In the genomic region with DNA sequence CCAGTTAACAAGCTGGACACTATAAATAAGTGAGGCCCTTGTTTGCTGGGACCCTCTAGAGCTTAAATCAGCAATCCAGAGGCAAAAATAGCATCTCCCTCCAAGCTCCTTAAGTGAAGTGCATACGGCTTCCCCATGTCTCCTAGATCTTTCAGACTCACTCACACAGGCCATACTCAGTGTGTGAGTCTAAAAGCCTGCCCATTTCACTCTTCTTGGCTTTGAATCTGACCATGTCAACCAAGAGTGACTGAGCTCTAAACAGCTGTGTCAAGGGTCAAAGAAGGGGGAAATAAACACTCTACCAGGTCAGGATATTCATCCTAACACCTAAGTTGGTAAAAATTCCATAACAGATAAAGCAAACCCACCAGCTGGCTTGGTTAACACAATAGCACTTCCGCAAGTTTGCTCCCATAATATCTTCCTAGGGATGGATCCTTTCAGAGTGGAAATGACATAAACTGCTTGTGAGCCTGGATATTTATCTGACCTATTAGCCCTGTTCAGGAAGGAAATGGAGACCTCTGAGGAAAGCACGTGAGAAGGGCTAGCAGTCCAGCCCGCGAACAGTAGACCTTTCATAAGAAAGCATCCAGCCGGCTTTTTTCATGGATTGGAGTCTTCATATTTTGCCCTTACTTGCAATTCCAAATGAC, we compare ENCODE assay signal across 16 cellular contexts.
DNase-seq lines count a peak whose midpoint lies in the region; ATAC-seq and TF ChIP-seq lines count a peak whose summit lies in the region.
"Had no signal": no experiment of that assay in that cellular context is flagged by ENCODE, and none has a peak within 500 bp of the region (broad histone marks: within the 10 kb centered on the region; RNA-seq: fewer than 3 reads in every experiment).

No MANE protein-coding gene starts in this region.

- H3K36me3 ChIP-seq in SJCRH30, result 0 out of 2 replicates have a peak, but pooled peaks cover 3% of the 10 kb centered on the region
- H3K36me3 ChIP-seq in lower lobe of right lung, result no peaks in the 10 kb centered on the region
- H3K36me3 ChIP-seq in sigmoid colon, result no peaks in the 10 kb centered on the region
- no peaks in the 10 kb centered on the region for H3K36me3 ChIP-seq in tibial nerve

- H3K27me3 ChIP-seq in SJCRH30 (no peaks in the 10 kb centered on the region), lower lobe of right lung (ENCODE audit: low read depth) (no peaks in the 10 kb centered on the region), sigmoid colon (no peaks in the 10 kb centered on the region), tibial nerve (no peaks in the 10 kb centered on the region)

- no peaks in the 10 kb centered on the region for H3K9me3 ChIP-seq in SJCRH30 (replicated peaks)
- H3K9me3 ChIP-seq in lower lobe of right lung, result no peaks in the 10 kb centered on the region
- no peaks in the 10 kb centered on the region for H3K9me3 ChIP-seq in sigmoid colon
- no peaks in the 10 kb centered on the region for H3K9me3 ChIP-seq in tibial nerve

- no peak overlapping the region for H3K4me3 ChIP-seq in SJCRH30
- H3K4me3 ChIP-seq in lower lobe of right lung, result no peak overlapping the region
- no peak overlapping the region for H3K4me3 ChIP-seq in sigmoid colon
- no peak overlapping the region for H3K4me3 ChIP-seq in tibial nerve

- ATAC-seq in lower lobe of right lung, result no peak

- 88% methylated on average over 6 of the region's 6 CpGs for WGBS in sigmoid colon, 2 donors
- 42 to 51% methylated on average over 6 of the region's 6 CpGs for WGBS in tibial nerve, 2 donors

- DNase-seq in SJCRH30, result no peak
- peak; percentile 28 for DNase-seq in epidermal melanocyte (ENCODE audit: insufficient read length, low spot score)
- DNase-seq in lower lobe of right lung, result no peak
- DNase-seq in sigmoid colon, result no peak
- no peak for DNase-seq in DMS53 (lab: John Stamatoyannopoulos, UW)
- DNase-seq in tibial nerve (ENCODE audit: low spot score in 2 of 2), result no peak
- no peak for DNase-seq in medulla oblongata (ENCODE audit: extremely low spot score)
- DNase-seq: HFFc6, Kasumi-1, MM.1S, NCI-H1092 treated with DMSO at 0.1 percent for 48 hours, NCI-H1694, NCI-H2107, NCI-H2227 treated with DMSO at 0.1 percent for 48 hours, NCI-H524 had no signal

- H3K4me1 ChIP-seq in SJCRH30 (peaks cover 47% of the 10 kb centered on the region), lower lobe of right lung (no peaks in the 10 kb centered on the region), sigmoid colon (peaks cover 0 to 29% (median 7%) of the 10 kb centered on the region in 4 donors), tibial nerve (no peaks in the 10 kb centered on the region)

- intact Hi-C loops in lower lobe of right lung (cut with DNase I) (no loop called here), sigmoid colon (cut with DNase I) (no loop called here)

- TF ChIP-seq EP300 in sigmoid colon (IDR thresholded peaks at IDR 0.05) (no peak), tibial nerve (IDR thresholded peaks at IDR 0.05) (peak in 1 of 2 donors; percentile 18)

- no peak for TF ChIP-seq CTCF in lower lobe of right lung (IDR thresholded peaks at IDR 0.05)
- TF ChIP-seq CTCF in sigmoid colon (IDR thresholded peaks at IDR 0.05), result no peak
- no peak for TF ChIP-seq CTCF in tibial nerve (IDR thresholded peaks at IDR 0.05)

- H3K27ac ChIP-seq in SJCRH30 (0 out of 2 replicates have a peak overlapping the region, but pooled peaks have one; percentile 73), lower lobe of right lung (peak overlapping the region; percentile 49), sigmoid colon (peak overlapping the region in 3 of 4 donors; percentile 21 to 37 (median 22)), tibial nerve (peak overlapping the region in 1 of 4 donors; percentile 41)
- H3K27ac ChIP-seq: C4-2B had no signal

- TF ChIP-seq POLR2A in sigmoid colon (IDR thresholded peaks at IDR 0.05) (no peak), tibial nerve (IDR thresholded peaks at IDR 0.05) (no peak)
